In the genomic region with DNA sequence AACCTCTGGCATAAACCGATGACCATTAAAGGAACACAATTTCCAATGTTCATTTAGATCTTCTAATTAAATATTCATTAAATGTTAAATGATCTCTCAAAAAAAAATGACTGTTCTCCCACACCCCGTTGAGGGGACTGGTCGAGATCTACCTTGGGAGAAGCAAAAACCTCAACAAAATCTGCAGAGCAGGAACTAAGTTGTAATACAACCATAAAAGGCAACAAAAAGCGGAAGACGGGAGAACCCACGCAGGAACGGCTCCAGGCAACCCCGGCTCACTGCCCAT, we compare ENCODE assay signal across 8 cellular contexts. TPM values are rescaled to one million over a fixed set of nuclear protein-coding genes. Genes with fewer than 3 reads are reported as not detected.
A peak's percentile ranks its signal among the peaks of the same experiment; 100 is the strongest.
DNase-seq lines count a peak whose midpoint lies in the region; ATAC-seq and TF ChIP-seq lines count a peak whose summit lies in the region.

No MANE protein-coding gene starts in this region.

- WGBS in SK-N-SH (ENCODE audit: low lambda C conversion rate): 32% methylated on average over 8 of the region's 8 CpGs
- 9 to 10% methylated on average over 8 of the region's 8 CpGs for WGBS in esophagus, 2 donors

- H3K9me3 Mint-ChIP-seq in CD4-positive, alpha-beta T cell: peaks cover 2% of the 10 kb centered on the region
- H3K9me3 Mint-ChIP-seq in nephron: peaks cover 13% of the 10 kb centered on the region

- CTCF ChIA-PET in CD4-positive, alpha-beta T cell (lab: Charles Lee): interaction anchor here (1.2 to 1.6 kb wide), 2 partner anchors 202 to 203 kb away, joined by 3 to 5 read pairs; no protein-coding TSS in a partner anchor
- CTCF ChIA-PET in SK-N-SH (lab: Yijun Ruan, JAX): interaction anchor here (0.6 to 3.4 kb wide), 8 partner anchors 9 to 1048 kb away, joined by 3 to 13 read pairs (median 5); partner anchors contain the start of gene MYNN

- H3K9ac ChIP-seq in SK-N-SH: peak overlapping the region; percentile 82

- no peaks in the 10 kb centered on the region for H3K9me3 ChIP-seq in CD4-positive, alpha-beta T cell (ENCODE audit: control insufficient read depth, low read length)
- H3K9me3 ChIP-seq in SK-N-SH (no peaks in the 10 kb centered on the region), esophagus (ENCODE audit: control insufficient read depth in 2 of 2, insufficient read depth in 1 of 2, low read depth in 1 of 2, low read length in 1 of 2) (no peaks in the 10 kb centered on the region)

- no peak for TF ChIP-seq EP300 in SK-N-SH (IDR thresholded peaks at IDR 0.05; ENCODE audit: borderline replicate concordance in 1 of 2, low read depth in 1 of 2, low read length in 1 of 2)

- TF ChIP-seq CTCF in CD4-positive, alpha-beta T cell (IDR thresholded peaks at IDR 0.05): no peak
- no peak for TF ChIP-seq CTCF in SK-N-SH (IDR thresholded peaks at IDR 0.05)
- TF ChIP-seq CTCF in nephron (IDR thresholded peaks at IDR 0.05; ENCODE audit: unreplicated experiment in 3 of 3): no peak

- no peak for DNase-seq in CD4-positive, alpha-beta T cell
- DNase-seq in SK-N-SH (no peak), HT-29 (ENCODE audit: low spot score) (no peak), NCI-H1436 (lab: John Stamatoyannopoulos, UW) (no peak)

- peak overlapping the region; percentile 95 for H3K27ac ChIP-seq in CD4-positive, alpha-beta T cell (ENCODE audit: low read depth, low read length)
- H3K27ac ChIP-seq in SK-N-SH (ENCODE audit: low read depth in 2 of 2, low read length in 1 of 2): peak overlapping the region; percentile 58 to 85; a peak in 3 of 4 replicates
- peak overlapping the region; percentile 98 to 99 for H3K27ac ChIP-seq in esophagus (ENCODE audit: low read depth in 2 of 2, low read length in 1 of 2)

- TF ChIP-seq RAD21 in SK-N-SH (IDR thresholded peaks at IDR 0.05; ENCODE audit: low read length): no peak

- peak overlapping the region; percentile 97 for H3K27ac Mint-ChIP-seq in CD4-positive, alpha-beta T cell
- peak overlapping the region; percentile 82 to 94 (median 90) for H3K27ac Mint-ChIP-seq in nephron

- H3K79me2 ChIP-seq in SK-N-SH (ENCODE audit: insufficient read depth): no peaks in the 10 kb centered on the region

- no peaks in the 10 kb centered on the region for H3K9me2 ChIP-seq in SK-N-SH

- H3K27me3 ChIP-seq in CD4-positive, alpha-beta T cell (ENCODE audit: control insufficient read depth, insufficient read depth, low read length): no peaks in the 10 kb centered on the region
- H3K27me3 ChIP-seq in SK-N-SH (ENCODE audit: insufficient read depth) (no peaks in the 10 kb centered on the region), esophagus (ENCODE audit: control insufficient read depth in 1 of 2, insufficient read depth in 2 of 2, low read length in 2 of 2) (no peaks in the 10 kb centered on the region)

- H3K36me3 ChIP-seq in SK-N-SH (replicated peaks in 1 of 2; ENCODE audit: control insufficient read depth in 1 of 2, insufficient read depth in 2 of 2, low read length in 1 of 2): no peaks in the 10 kb centered on the region
- no peaks in the 10 kb centered on the region for H3K36me3 ChIP-seq in esophagus (ENCODE audit: control insufficient read depth in 2 of 2, insufficient read depth in 2 of 2, low read length in 1 of 2)

- H3K36me3 Mint-ChIP-seq in CD4-positive, alpha-beta T cell (ENCODE audit: low read depth): peaks cover 7% of the 10 kb centered on the region
- H3K36me3 Mint-ChIP-seq in nephron (ENCODE audit: low read depth): peaks cover 11% of the 10 kb centered on the region

- H3K4me2 ChIP-seq in SK-N-SH: peak overlapping the region; percentile 82

- H3F3A ChIP-seq in SK-N-SH (replicated peaks; ENCODE audit: insufficient read depth): peaks cover 24% of the 10 kb centered on the region

- H3K4me3 ChIP-seq in SK-N-SH (ENCODE audit: low read depth in 2 of 2, low read length in 1 of 2) (peak overlapping the region; percentile 68 to 70), esophagus (ENCODE audit: low read depth in 1 of 2, low read length in 2 of 2) (peak overlapping the region; percentile 78 to 90)

- ATAC-seq in CD4-positive, alpha-beta T cell (ENCODE audit: poor library complexity): peak; percentile 25
- ATAC-seq in GM19397 (IDR thresholded peaks at IDR 0.05; ENCODE audit: unreplicated experiment): peak; percentile 29
- ATAC-seq in HG03439 (IDR thresholded peaks at IDR 0.05; ENCODE audit: unreplicated experiment): peak; percentile 41

- no peaks in the 10 kb centered on the region for H3K27me3 Mint-ChIP-seq in CD4-positive, alpha-beta T cell
- no peaks in the 10 kb centered on the region for H3K27me3 Mint-ChIP-seq in nephron (ENCODE audit: low read depth)

- peaks cover 0 to 5% of the 10 kb centered on the region in 2 experiments; a peak in 1 of 4 replicates for H3K4me1 ChIP-seq in SK-N-SH (ENCODE audit: control insufficient read depth in 1 of 2, insufficient read depth in 2 of 2, low read depth in 1 of 2, low read length in 1 of 2)
- peaks cover 0 to 3% of the 10 kb centered on the region in 2 donors for H3K4me1 ChIP-seq in esophagus (ENCODE audit: control insufficient read depth in 2 of 2, insufficient read depth in 2 of 2, low read length in 1 of 2)

- POLR2A ChIA-PET in CD4-positive, alpha-beta T cell (lab: Charles Lee): interaction anchor here (0.7 to 3.5 kb wide), 14 partner anchors 9 to 1715 kb away, joined by 3 to 85 read pairs (median 4); partner anchors contain the start of genes LRRC34, LRRIQ4, MYNN and PHC3
- POLR2A ChIA-PET in SK-N-SH (lab: Yijun Ruan, JAX): interaction anchor here (0.6 to 1.5 kb wide), 3 partner anchors 41 to 203 kb away, joined by 3 to 8 read pairs (median 3); partner anchors contain the start of genes LRRC34 and LRRIQ4

- H2AFZ ChIP-seq in SK-N-SH (ENCODE audit: low read depth): 0 out of 2 replicates have a peak overlapping the region, but pooled peaks have one; percentile 64

- H3K4me1 Mint-ChIP-seq in CD4-positive, alpha-beta T cell (ENCODE audit: low read depth): peaks cover 40% of the 10 kb centered on the region
- H3K4me1 Mint-ChIP-seq in nephron: peaks cover 5% of the 10 kb centered on the region

- H4K20me1 ChIP-seq in SK-N-SH (ENCODE audit: insufficient read depth): no peaks in the 10 kb centered on the region

- intact Hi-C loops in CD4-positive, alpha-beta T cell (cut with DNase I, micrococcal nuclease): loop anchor here (2.0 to 10.0 kb wide), 7 partner anchors 98 to 593 kb away; partner anchors contain the start of genes SKIL (in 2 of the 2), GPR160 (in 1 of the 2), PHC3 (in 1 of the 2) and SEC62 (in 1 of the 2)

- H3K4me3 Mint-ChIP-seq in CD4-positive, alpha-beta T cell: peak overlapping the region; percentile 98
- H3K4me3 Mint-ChIP-seq in nephron: peak overlapping the region; percentile 84 to 90 (median 89)

TF ChIP-seq in SK-N-SH, 30 proteins besides CTCF, POLR2A, EP300 and RAD21:
- TF ChIP-seq FOXJ3 (CRISPR knock-in tag; IDR thresholded peaks at IDR 0.05) (no peak), FOSL2 (IDR thresholded peaks at IDR 0.05; ENCODE audit: borderline replicate concordance, low read depth) (no peak), RFX5 (IDR thresholded peaks at IDR 0.05; ENCODE audit: low read length) (no peak), FOXM1 (IDR thresholded peaks at IDR 0.05; ENCODE audit: low read depth) (no peak)
TF ChIP-seq in SK-N-SH: peak in this region for 0.

RNA-seq across cellular contexts. Expression of gene TERC, which starts 0.8 kb away (rescaled TPM):
- total RNA-seq in CD4-positive, alpha-beta T cell: 10 to 100 TPM in 1 of 2 experiments, 1 to 10 TPM in 1; 9.0 to 10.4 TPM
- polyA plus RNA-seq in SK-N-SH (2012; rRNA removed) (0.32 and 0.64 TPM in 2 replicates), esophagus (under 1 TPM; 0.14 to 0.59 TPM)
- polyA plus RNA-seq in SK-N-SH (2012; cell fraction: cytosol; rRNA removed): 0.12 TPM in 1 of 2 replicates, not detected in the other
- polyA plus RNA-seq in SK-N-SH (2012; cell fraction: nucleus; rRNA removed): 1.1 and 1.2 TPM in 2 replicates
- 748 and 829 TPM in 2 replicates for total RNA-seq in HT-29 (2014; rRNA removed; shearing (Covaris generic))

RNA-seq across cellular contexts. Expression of gene ACTRT3, which starts 5.3 kb away (rescaled TPM):
- total RNA-seq in CD4-positive, alpha-beta T cell: not detected
- 1.2 and 1.6 TPM in 2 replicates for polyA plus RNA-seq in SK-N-SH (2012; rRNA removed)
- 1.5 and 1.8 TPM in 2 replicates for polyA plus RNA-seq in SK-N-SH (2012; cell fraction: cytosol; rRNA removed)
- 0.60 and 0.67 TPM in 2 replicates for polyA plus RNA-seq in SK-N-SH (2012; cell fraction: nucleus; rRNA removed)
- 1 to 10 TPM in 1 of 2 donors, under 1 TPM in 1; 0.31 to 1.1 TPM for polyA plus RNA-seq in esophagus
- 3.3 and 3.4 TPM in 2 replicates for total RNA-seq in HT-29 (2014; rRNA removed; shearing (Covaris generic))

RNA-seq across cellular contexts. Expression of gene MYNN, which starts 9.1 kb away (rescaled TPM):
- 10 to 100 TPM; 18.7 to 20.6 TPM for total RNA-seq in CD4-positive, alpha-beta T cell
- polyA plus RNA-seq in SK-N-SH (2012; rRNA removed) (9.7 and 11.2 TPM in 2 replicates), esophagus (1 to 10 TPM; 5.8 to 6.5 TPM)
- polyA plus RNA-seq in SK-N-SH (2012; cell fraction: cytosol; rRNA removed): 9.8 and 10.5 TPM in 2 replicates
- polyA plus RNA-seq in SK-N-SH (2012; cell fraction: nucleus; rRNA removed): 10.8 and 21.0 TPM in 2 replicates
- 7.9 and 13.4 TPM in 2 replicates for total RNA-seq in HT-29 (2014; rRNA removed; shearing (Covaris generic))

RNA-seq across cellular contexts. Expression of gene LRRIQ4, which starts 48.6 kb away (rescaled TPM):
- not detected for total RNA-seq in CD4-positive, alpha-beta T cell
- polyA plus RNA-seq in SK-N-SH (2012; rRNA removed): not detected in 2 replicates
- polyA plus RNA-seq in SK-N-SH (2012; cell fraction: cytosol; rRNA removed): 0.01 and 0.03 TPM in 2 replicates
- 0.04 and 0.06 TPM in 2 replicates for polyA plus RNA-seq in SK-N-SH (2012; cell fraction: nucleus; rRNA removed)
- polyA plus RNA-seq in esophagus: not detected
- total RNA-seq in HT-29 (2014; rRNA removed; shearing (Covaris generic)): not detected in 2 replicates

RNA-seq across cellular contexts. Expression of gene LRRC34, which starts 48.6 kb away (rescaled TPM):
- total RNA-seq in CD4-positive, alpha-beta T cell: under 1 TPM; 0.22 to 0.52 TPM
- polyA plus RNA-seq in SK-N-SH (2012; rRNA removed) (1.6 and 2.6 TPM in 2 replicates), esophagus (under 1 TPM; 0.20 to 0.27 TPM)
- 2.2 and 2.3 TPM in 2 replicates for polyA plus RNA-seq in SK-N-SH (2012; cell fraction: cytosol; rRNA removed)
- 1.4 and 2.9 TPM in 2 replicates for polyA plus RNA-seq in SK-N-SH (2012; cell fraction: nucleus; rRNA removed)
- 0.81 and 4.2 TPM in 2 replicates for total RNA-seq in HT-29 (2014; rRNA removed; shearing (Covaris generic))

Comparison
In these comparisons a context has a peak if more than half of its experiments do, and no peak if none do; other contexts are left out.
1. RNA of gene TERC, which starts 0.8 kb away (total RNA-seq): 748 to 829 TPM in HT-29; 9.0 to 10.4 TPM in CD4-positive, alpha-beta T cell; every median in the first group is over 10 times any median in the second.
2. Peak in every context shown above with its lines, with median percentiles within 50 percentile points of each other: ATAC-seq and H3K27ac ChIP-seq.